35 cellular contexts compared by ENCODE assay signal in the genomic region with DNA sequence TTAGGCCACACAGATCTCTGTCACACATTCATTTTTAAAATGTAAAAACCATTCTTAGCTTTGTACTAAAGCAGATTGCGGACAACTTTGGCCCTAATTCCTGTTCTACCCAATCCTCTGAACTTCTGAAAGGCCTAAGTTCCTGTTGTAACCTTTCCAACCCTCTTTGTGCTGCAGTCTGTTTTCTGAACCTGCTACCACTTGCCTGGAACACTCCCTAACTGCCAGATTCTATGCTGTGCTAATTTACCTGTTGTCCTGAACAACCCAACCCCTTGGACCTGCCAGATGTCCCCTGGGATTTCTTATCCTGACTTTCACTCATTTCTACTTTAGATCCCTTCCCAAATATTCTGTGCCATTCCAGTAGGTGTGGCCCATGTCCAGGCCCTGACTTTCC.
"Had no signal": no experiment of that assay in that cellular context is flagged by ENCODE, and none has a peak within 500 bp of the region (broad histone marks: within the 10 kb centered on the region; RNA-seq: fewer than 3 reads in every experiment).

No MANE protein-coding gene starts in this region.

- H3K27ac ChIP-seq: RWPE1, VCaP had no signal

- H3K27me3 Mint-ChIP-seq: activated CD4-positive, alpha-beta memory T cell treated with anti-CD3 and anti-CD28 coated beads, Interleukin-2, amount 10 ng/mL, durations not matched to agents 7 days and 5 days; activated CD8-positive, alpha-beta memory T cell treated with anti-CD3 and anti-CD28 coated beads, Interleukin-2, amount 10 ng/mL, durations not matched to agents 7 days and 5 days; activated naive CD4-positive, alpha-beta T cell treated with anti-CD3 and anti-CD28 coated beads, Interleukin-2, amount 10 ng/mL, durations not matched to agents 7 days and 5 days; activated naive CD8-positive, alpha-beta T cell; activated naive CD8-positive, alpha-beta T cell treated with anti-CD3 and anti-CD28 coated beads, Interleukin-2, amount 50 U/mL, for 24 hours had no signal

- H3K36me3 Mint-ChIP-seq: activated CD8-positive, alpha-beta memory T cell treated with anti-CD3 and anti-CD28 coated beads, Interleukin-2, amount 10 ng/mL, durations not matched to agents 7 days and 5 days; activated naive CD4-positive, alpha-beta T cell treated with anti-CD3 and anti-CD28 coated beads, Interleukin-2, amount 10 ng/mL, durations not matched to agents 7 days and 5 days; brain had no signal

- H3K4me3 Mint-ChIP-seq: activated CD4-positive, alpha-beta memory T cell treated with anti-CD3 and anti-CD28 coated beads, Interleukin-2, amount 10 ng/mL, durations not matched to agents 7 days and 5 days; activated CD8-positive, alpha-beta memory T cell treated with anti-CD3 and anti-CD28 coated beads, Interleukin-2, amount 10 ng/mL, durations not matched to agents 7 days and 5 days; activated naive CD4-positive, alpha-beta T cell treated with anti-CD3 and anti-CD28 coated beads, Interleukin-2, amount 10 ng/mL, durations not matched to agents 7 days and 5 days; activated naive CD8-positive, alpha-beta T cell; activated naive CD8-positive, alpha-beta T cell treated with anti-CD3 and anti-CD28 coated beads, Interleukin-2, amount 50 U/mL, for 24 hours; brain had no signal

- H3K27ac Mint-ChIP-seq: activated CD4-positive, alpha-beta memory T cell treated with anti-CD3 and anti-CD28 coated beads, Interleukin-2, amount 10 ng/mL, durations not matched to agents 7 days and 5 days; activated CD8-positive, alpha-beta memory T cell treated with anti-CD3 and anti-CD28 coated beads, Interleukin-2, amount 10 ng/mL, durations not matched to agents 7 days and 5 days; activated naive CD4-positive, alpha-beta T cell treated with anti-CD3 and anti-CD28 coated beads, Interleukin-2, amount 10 ng/mL, durations not matched to agents 7 days and 5 days; activated naive CD8-positive, alpha-beta T cell; activated naive CD8-positive, alpha-beta T cell treated with anti-CD3 and anti-CD28 coated beads, Interleukin-2, amount 50 U/mL, for 24 hours had no signal

- ATAC-seq: activated CD8-positive, alpha-beta memory T cell treated with anti-CD3 and anti-CD28 coated beads, Interleukin-2, amount 10 ng/mL, durations not matched to agents 7 days and 5 days; activated naive CD8-positive, alpha-beta T cell treated with anti-CD3 and anti-CD28 coated beads, Interleukin-2, amount 50 U/mL, for 24 hours; PC-3; Right ventricle myocardium inferior had no signal

- H3K4me1 Mint-ChIP-seq: activated CD4-positive, alpha-beta memory T cell treated with anti-CD3 and anti-CD28 coated beads, Interleukin-2, amount 10 ng/mL, durations not matched to agents 7 days and 5 days; activated CD8-positive, alpha-beta memory T cell treated with anti-CD3 and anti-CD28 coated beads, Interleukin-2, amount 10 ng/mL, durations not matched to agents 7 days and 5 days; activated naive CD4-positive, alpha-beta T cell treated with anti-CD3 and anti-CD28 coated beads, Interleukin-2, amount 10 ng/mL, durations not matched to agents 7 days and 5 days; activated naive CD8-positive, alpha-beta T cell treated with anti-CD3 and anti-CD28 coated beads, Interleukin-2, amount 50 U/mL, for 24 hours had no signal

- H3K9me3 Mint-ChIP-seq: activated CD4-positive, alpha-beta memory T cell treated with anti-CD3 and anti-CD28 coated beads, Interleukin-2, amount 10 ng/mL, durations not matched to agents 7 days and 5 days; activated naive CD4-positive, alpha-beta T cell treated with anti-CD3 and anti-CD28 coated beads, Interleukin-2, amount 10 ng/mL, durations not matched to agents 7 days and 5 days; activated naive CD8-positive, alpha-beta T cell treated with anti-CD3 and anti-CD28 coated beads, Interleukin-2, amount 50 U/mL, for 24 hours had no signal

- DNase-seq: activated CD4-positive, alpha-beta memory T cell treated with anti-CD3 and anti-CD28 coated beads, Interleukin-2, amount 10 ng/mL, durations not matched to agents 7 days and 5 days; activated CD4-positive, alpha-beta T cell treated with anti-CD3 and anti-CD28 coated beads for 1 hour; activated CD4-positive, alpha-beta T cell treated with anti-CD3 and anti-CD28 coated beads for 48 hours; activated CD4-positive, CD25-positive, alpha-beta regulatory T cell; activated CD8-positive, alpha-beta memory T cell treated with anti-CD3 and anti-CD28 coated beads for 24 hours; activated CD8-positive, alpha-beta memory T cell treated with anti-CD3 and anti-CD28 coated beads, Interleukin-2, amount 10 ng/mL, durations not matched to agents 7 days and 5 days; activated CD8-positive, alpha-beta memory T cell treated with anti-CD3 and anti-CD28 coated beads, Interleukin-2, amount 50 U/mL, for 48 hours; activated effector memory CD4-positive, alpha-beta T cell treated with Interleukin-2 at 50 U/mL for 16 hours; activated naive CD4-positive, alpha-beta T cell treated with anti-CD3 and anti-CD28 coated beads, Interleukin-2, amount 10 ng/mL, durations not matched to agents 7 days and 5 days; activated naive CD8-positive, alpha-beta T cell treated with anti-CD3 and anti-CD28 coated beads, Interleukin-2, amount 50 U/mL, for 24 hours; activated T-cell treated with anti-CD3 and anti-CD28 coated beads, Interleukin-2, amount 50 U/mL, for 48 hours; central memory CD4-positive, alpha-beta T cell; Kasumi-1; KG1; MM.1S; MV-4-11; NCI-H1092; NCI-H146; NCI-H187; NCI-H2029 treated with DMSO at 0.1 percent for 48 hours; NCI-H2107; NCI-H226; NCI-H446 treated with DMSO at 0.1 percent for 48 hours; NCI-H524; PC-3; SIG-M5; SW 1271; T-helper 1 cell; T-helper 2 cell; T-helper 9 cell had no signal
